1 cellular context compared by ENCODE assay signal in genomic region chr20:32411955-32412706, GRCh38.
A peak's percentile ranks its signal among the peaks of the same experiment; 100 is the strongest.
TF ChIP-seq lines count a peak whose summit lies in the region.

No MANE protein-coding gene starts in this region.

TF ChIP-seq in GM12878, 131 proteins besides CTCF, POLR2A, EP300 and RAD21:
- peak; percentile 66 for TF ChIP-seq RUNX3 (IDR thresholded peaks at IDR 0.05; ENCODE audit: low read length)
- no peak for TF ChIP-seq STAT1 (conservative IDR thresholded peaks at IDR 0.05)
- no peak for TF ChIP-seq SRF (IDR thresholded peaks at IDR 0.05; ENCODE audit: low read depth in 2 of 2, low read length in 2 of 2)
- no peak for TF ChIP-seq NR2C2 (IDR thresholded peaks at IDR 0.05; ENCODE audit: borderline replicate concordance, control insufficient read depth, insufficient read length, low read depth)
- TF ChIP-seq NRF1 (conservative IDR thresholded peaks at IDR 0.05; ENCODE audit: low read depth, low read length): no peak
- TF ChIP-seq SPI1 (IDR thresholded peaks at IDR 0.05; ENCODE audit: borderline replicate concordance, insufficient read depth, low read depth, low read length): peak; percentile 95
- TF ChIP-seq PBX3 (IDR thresholded peaks at IDR 0.05; ENCODE audit: insufficient replicate concordance, low read depth, low read length): no peak
- no peak for TF ChIP-seq POU2F2 (IDR thresholded peaks at IDR 0.05; ENCODE audit: borderline replicate concordance, low read depth, low read length)
- no peak for TF ChIP-seq FOXK2 (IDR thresholded peaks at IDR 0.05)
- TF ChIP-seq MLLT1 (IDR thresholded peaks at IDR 0.05): no peak
- peak; percentile 69 for TF ChIP-seq ZNF384 (IDR thresholded peaks at IDR 0.05; ENCODE audit: borderline replicate concordance, low read depth, low read length)
- TF ChIP-seq KLF5 (IDR thresholded peaks at IDR 0.05; ENCODE audit: partially characterized antibody): no peak
- TF ChIP-seq E4F1 (IDR thresholded peaks at IDR 0.05; ENCODE audit: borderline replicate concordance, partially characterized antibody): no peak
- TF ChIP-seq SMC3 (IDR thresholded peaks at IDR 0.05; ENCODE audit: borderline replicate concordance, low read length): no peak
